ENCODE assay signal across 22 cellular contexts in genomic region chr21:35643176-35643575, GRCh38.
A peak's percentile ranks its signal among the peaks of the same experiment; 100 is the strongest.
DNase-seq lines count a peak whose midpoint lies in the region; TF ChIP-seq lines count a peak whose summit lies in the region.
"Had no signal": no experiment of that assay in that cellular context is flagged by ENCODE, and none has a peak within 500 bp of the region (broad histone marks: within the 10 kb centered on the region; RNA-seq: fewer than 3 reads in every experiment).

No MANE protein-coding gene starts in this region.

- DNase-seq in HT1080 (ENCODE audit: low read depth) = peak; percentile 96
- peak; percentile 79 for DNase-seq in amniotic epithelial cell (ENCODE audit: low read depth)
- DNase-seq in fibroblast of lung (ENCODE audit: low read depth in 2 of 2) = peak; percentile 42 to 54
- peak; percentile 44 for DNase-seq in pulmonary artery endothelial cell (ENCODE audit: low read depth, low spot score)
- DNase-seq in activated gamma-delta T cell (lab: John Stamatoyannopoulos, UW) = no peak
- no peak for DNase-seq in HPDE6-E6E7 (ENCODE audit: extremely low spot score)
- DNase-seq in GF-D8 (lab: John Stamatoyannopoulos, UW) = no peak
- DNase-seq: activated CD4-positive, alpha-beta T cell treated with anti-CD3 and anti-CD28 coated beads for 1 hour; activated naive CD4-positive, alpha-beta T cell treated with anti-CD3 and anti-CD28 coated beads for 36 hours; activated T-cell treated with anti-CD3 and anti-CD28 coated beads, Interleukin-2, amount 50 U/mL, for 4 hours; CD8-positive, alpha-beta T cell; effector memory CD8-positive, alpha-beta T cell; foreskin melanocyte; islet precursor cell; natural killer cell; NCI-H1417; NCI-H524 treated with DMSO at 0.1 percent for 48 hours; ovary; Right ventricle myocardium superior; sigmoid colon had no signal

- H3K36me3 ChIP-seq in fibroblast of lung (ENCODE audit: control insufficient read depth, insufficient read depth, low read length) = no peaks in the 10 kb centered on the region
- H3K36me3 ChIP-seq: ascending aorta, HAP-1, ovary, sigmoid colon had no signal

- H3K27ac ChIP-seq in fibroblast of lung (ENCODE audit: insufficient read depth, low read length) = peak overlapping the region; percentile 10
- H3K27ac ChIP-seq: ascending aorta, ovary, sigmoid colon had no signal

- H2AFZ ChIP-seq in fibroblast of lung (ENCODE audit: low read length) = no peak overlapping the region

- no peaks in the 10 kb centered on the region for H3K79me2 ChIP-seq in fibroblast of lung (ENCODE audit: control insufficient read depth, insufficient read depth, low read length)

- H3K27me3 ChIP-seq in fibroblast of lung (ENCODE audit: control insufficient read depth, insufficient read depth, low read length) = no peaks in the 10 kb centered on the region
- H3K27me3 ChIP-seq: ascending aorta, ovary had no signal

- no peak overlapping the region for H3K4me3 ChIP-seq in fibroblast of lung (replicated peaks in 1 of 4; ENCODE audit: control extremely low read depth in 1 of 4, insufficient read depth in 1 of 4, low read depth in 3 of 4, low read length in 4 of 4)
- H3K4me3 ChIP-seq: ascending aorta, HAP-1, ovary, sigmoid colon had no signal

- no peaks in the 10 kb centered on the region for H4K20me1 ChIP-seq in fibroblast of lung (ENCODE audit: control insufficient read depth, extremely low read depth, insufficient read depth, low read length)

- no peak overlapping the region for H3K4me2 ChIP-seq in fibroblast of lung (ENCODE audit: extremely low read depth, insufficient read depth, low read length)

- no peaks in the 10 kb centered on the region for H3K9me3 ChIP-seq in fibroblast of lung (ENCODE audit: control insufficient read depth, insufficient read depth, low read depth, low read length)
- H3K9me3 ChIP-seq: ascending aorta, HAP-1, ovary, sigmoid colon had no signal

- peaks cover 14% of the 10 kb centered on the region for H3K4me1 ChIP-seq in fibroblast of lung (ENCODE audit: control insufficient read depth, extremely low read depth, insufficient read depth, low read length)
- H3K4me1 ChIP-seq: ascending aorta, HAP-1, sigmoid colon had no signal

- H3K9ac ChIP-seq in fibroblast of lung (ENCODE audit: insufficient read depth, low read length) = no peak overlapping the region

- no peak for TF ChIP-seq CTCF in fibroblast of lung (conservative IDR thresholded peaks at IDR 0.05 in 1 of 2, IDR thresholded peaks at IDR 0.05 in 1 of 2; ENCODE audit: low read depth in 1 of 2, low read length in 2 of 2)

Comparison
In these comparisons a context has a peak if more than half of its experiments do, and no peak if none do; other contexts are left out.
1. DNase-seq: peak in HT1080 (single experiment), amniotic epithelial cell (single experiment), fibroblast of lung (2 of 2) and pulmonary artery endothelial cell (single experiment); none in activated gamma-delta T cell (single experiment), HPDE6-E6E7 (single experiment) and GF-D8 (single experiment).